10 cellular contexts compared by ENCODE assay signal in the genomic region with DNA sequence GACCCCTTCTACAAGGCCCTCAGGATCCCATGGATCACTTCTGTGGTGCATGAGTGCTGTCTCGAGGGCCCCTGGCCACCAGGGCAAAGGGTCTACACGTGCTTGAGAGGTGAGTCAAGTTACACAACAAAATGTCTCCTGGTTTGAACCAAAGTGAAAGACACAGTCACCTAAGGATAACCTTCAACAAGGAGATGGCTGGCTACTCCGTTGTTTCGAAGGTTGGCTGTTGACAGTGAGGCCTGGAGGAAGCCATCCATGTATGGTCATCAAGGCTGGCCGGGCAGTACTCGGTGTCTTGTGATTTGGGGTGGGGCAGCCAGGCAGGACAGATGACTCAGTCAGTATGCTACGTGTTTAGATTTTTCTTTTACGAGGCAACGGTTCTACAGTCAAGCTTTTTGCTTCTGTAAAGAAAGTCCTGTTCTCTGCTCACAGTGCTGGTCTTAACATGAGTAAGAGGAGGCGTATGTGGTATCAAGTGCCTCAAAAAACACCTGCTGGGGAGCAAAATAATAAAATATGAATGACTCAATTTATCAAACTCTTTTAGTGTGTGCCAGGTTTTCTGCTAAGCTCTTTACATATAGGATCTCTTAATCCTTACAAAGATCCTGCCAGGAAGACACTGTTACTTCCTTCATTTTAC. TPM values are rescaled to one million over a fixed set of nuclear protein-coding genes. Genes with fewer than 3 reads are reported as not detected.
A peak's percentile ranks its signal among the peaks of the same experiment; 100 is the strongest.
DNase-seq lines count a peak whose midpoint lies in the region; ATAC-seq and TF ChIP-seq lines count a peak whose summit lies in the region.
"Had no signal": no experiment of that assay in that cellular context is flagged by ENCODE, and none has a peak within 500 bp of the region (broad histone marks: within the 10 kb centered on the region; RNA-seq: fewer than 3 reads in every experiment).

No MANE protein-coding gene starts in this region.

- H3K4me3 ChIP-seq in HFF-Myc (replicated peaks; ENCODE audit: low read depth, low read length) (no peak overlapping the region), testis (no peak overlapping the region)

- ATAC-seq in HG03280 (IDR thresholded peaks at IDR 0.05; ENCODE audit: unreplicated experiment) = no peak

- H3K4me1 ChIP-seq in testis = peaks cover 4% of the 10 kb centered on the region

- TF ChIP-seq CTCF in HFF-Myc (IDR thresholded peaks at IDR 0.05; ENCODE audit: low read depth, low read length, missing control alignments) = no peak
- TF ChIP-seq CTCF in testis (IDR thresholded peaks at IDR 0.05) = no peak

- no peak for TF ChIP-seq POLR2A in testis (IDR thresholded peaks at IDR 0.05)

- H3K27me3 ChIP-seq in testis = no peaks in the 10 kb centered on the region

- 72 to 81% methylated on average over 7 to 10 of the region's 10 CpGs for WGBS in testis, 2 donors

- no peaks in the 10 kb centered on the region for H3K36me3 ChIP-seq in testis (ENCODE audit: low read depth, missing control alignments)

- no peak overlapping the region for H3K27ac ChIP-seq in testis

- DNase-seq in HFF-Myc (ENCODE audit: extremely low read depth, low read depth) (peak; percentile 92), astrocyte of the hippocampus (ENCODE audit: low read depth, low spot score) (peak; percentile 96), iris pigment epithelial cell (ENCODE audit: low read depth) (peak; percentile 99), testis (peak; percentile 36), iPS-NIHi7 (ENCODE audit: extremely low spot score) (no peak), COLO668 (lab: John Stamatoyannopoulos, UW; ENCODE audit: unreplicated experiment) (no peak), pons (ENCODE audit: low spot score) (no peak)
- DNase-seq: immature natural killer cell; stimulated activated CD8-positive, alpha-beta memory T cell treated with anti-CD3 and anti-CD28 coated beads, Interleukin-4, amount 100 ng/mL, for 48 hours had no signal

- no peaks in the 10 kb centered on the region for H3K9me3 ChIP-seq in testis

- intact Hi-C loops in testis (cut with DNase I; ENCODE audit: low total_unique reads) = no loop called here

RNA-seq across cellular contexts. Expression of a gene that starts 18.0 kb away (rescaled TPM):
- 10 to 100 TPM; 16.1 to 25.4 TPM for total RNA-seq in testis
- polyA plus RNA-seq in testis (ENCODE audit: insufficient read depth, low read depth, low replicate concordance) = 5.7 TPM

Comparison
In these comparisons a context has a peak if more than half of its experiments do, and no peak if none do; other contexts are left out.
1. DNase-seq: peak in HFF-Myc (single experiment), astrocyte of the hippocampus (single experiment), iris pigment epithelial cell (single experiment) and testis (single experiment); none in iPS-NIHi7 (single experiment), COLO668 (single experiment) and pons (single experiment).